ENCODE assay signal across 1 cellular context in the genomic region with DNA sequence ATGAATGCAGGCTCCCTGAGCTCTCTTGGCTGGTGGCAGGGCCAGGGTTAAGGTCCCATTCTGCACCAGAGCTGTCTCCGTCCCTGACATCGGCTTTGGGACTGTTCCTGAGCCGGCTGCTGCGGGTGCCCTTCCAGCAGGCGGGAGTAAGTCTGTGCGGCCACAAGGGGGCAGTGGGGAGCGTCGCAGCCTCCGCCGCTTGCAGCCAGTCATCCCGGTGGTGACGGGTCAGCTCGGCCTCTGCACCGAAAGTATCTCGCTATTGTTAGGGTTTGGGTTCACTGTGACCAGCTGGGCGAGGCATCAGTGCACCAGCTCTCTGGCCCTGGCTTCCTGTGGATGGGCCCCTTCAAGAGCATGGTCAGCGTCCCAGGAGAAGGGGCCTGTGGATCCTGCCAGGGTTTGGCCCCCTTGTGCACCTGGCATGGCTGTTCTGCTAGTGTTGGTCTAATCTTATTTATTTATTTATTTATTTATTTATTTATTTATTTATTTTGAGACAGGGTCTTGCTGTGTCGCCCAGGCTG.
TF ChIP-seq lines count a peak whose summit lies in the region.

No MANE protein-coding gene starts in this region.

TF ChIP-seq in K562, 482 proteins besides CTCF, POLR2A, EP300 and RAD21 (continued from another document and continues in another):
- no peak for TF ChIP-seq ARHGAP35 (IDR thresholded peaks at IDR 0.05; ENCODE audit: partially characterized antibody)
- TF ChIP-seq, protein P1, sequence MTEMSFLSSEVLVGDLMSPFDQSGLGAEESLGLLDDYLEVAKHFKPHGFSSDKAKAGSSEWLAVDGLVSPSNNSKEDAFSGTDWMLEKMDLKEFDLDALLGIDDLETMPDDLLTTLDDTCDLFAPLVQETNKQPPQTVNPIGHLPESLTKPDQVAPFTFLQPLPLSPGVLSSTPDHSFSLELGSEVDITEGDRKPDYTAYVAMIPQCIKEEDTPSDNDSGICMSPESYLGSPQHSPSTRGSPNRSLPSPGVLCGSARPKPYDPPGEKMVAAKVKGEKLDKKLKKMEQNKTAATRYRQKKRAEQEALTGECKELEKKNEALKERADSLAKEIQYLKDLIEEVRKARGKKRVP (CRISPR knock-in tag; IDR thresholded peaks at IDR 0.05): no peak
- peak; percentile 48 for TF ChIP-seq FIP1L1 (IDR thresholded peaks at IDR 0.05; ENCODE audit: low read depth, low read length, poor library complexity, severe bottlenecking)
- TF ChIP-seq TAF7 (tag; IDR thresholded peaks at IDR 0.05): no peak
- no peak for TF ChIP-seq POLR2H (tag; IDR thresholded peaks at IDR 0.05; ENCODE audit: low read depth)
- TF ChIP-seq NR2F6 (CRISPR knock-in tag; IDR thresholded peaks at IDR 0.05): no peak
- TF ChIP-seq ZNF133 (CRISPR knock-in tag; IDR thresholded peaks at IDR 0.05): no peak
- no peak for TF ChIP-seq BRCA1 (IDR thresholded peaks at IDR 0.05)
- no peak for TF ChIP-seq BRCA1 (CRISPR knock-in tag; IDR thresholded peaks at IDR 0.05)
- no peak for TF ChIP-seq TEAD1 (CRISPR knock-in tag; IDR thresholded peaks at IDR 0.05)
- no peak for TF ChIP-seq MTA2 (IDR thresholded peaks at IDR 0.05; ENCODE audit: low read depth)
- TF ChIP-seq YY1 (IDR thresholded peaks at IDR 0.05; ENCODE audit: borderline replicate concordance in 1 of 3, control insufficient read depth in 1 of 3, extremely low read depth in 1 of 3, insufficient read depth in 3 of 3, insufficient read length in 1 of 3, insufficient replicate concordance in 2 of 3, low read depth in 1 of 3, low read length in 2 of 3): peak in 1 of 3 experiments; percentile 52
- no peak for TF ChIP-seq HMGN3 (IDR thresholded peaks at IDR 0.05; ENCODE audit: borderline replicate concordance, extremely low read depth, insufficient read length, low read depth, low read length)
- TF ChIP-seq, protein P2, sequence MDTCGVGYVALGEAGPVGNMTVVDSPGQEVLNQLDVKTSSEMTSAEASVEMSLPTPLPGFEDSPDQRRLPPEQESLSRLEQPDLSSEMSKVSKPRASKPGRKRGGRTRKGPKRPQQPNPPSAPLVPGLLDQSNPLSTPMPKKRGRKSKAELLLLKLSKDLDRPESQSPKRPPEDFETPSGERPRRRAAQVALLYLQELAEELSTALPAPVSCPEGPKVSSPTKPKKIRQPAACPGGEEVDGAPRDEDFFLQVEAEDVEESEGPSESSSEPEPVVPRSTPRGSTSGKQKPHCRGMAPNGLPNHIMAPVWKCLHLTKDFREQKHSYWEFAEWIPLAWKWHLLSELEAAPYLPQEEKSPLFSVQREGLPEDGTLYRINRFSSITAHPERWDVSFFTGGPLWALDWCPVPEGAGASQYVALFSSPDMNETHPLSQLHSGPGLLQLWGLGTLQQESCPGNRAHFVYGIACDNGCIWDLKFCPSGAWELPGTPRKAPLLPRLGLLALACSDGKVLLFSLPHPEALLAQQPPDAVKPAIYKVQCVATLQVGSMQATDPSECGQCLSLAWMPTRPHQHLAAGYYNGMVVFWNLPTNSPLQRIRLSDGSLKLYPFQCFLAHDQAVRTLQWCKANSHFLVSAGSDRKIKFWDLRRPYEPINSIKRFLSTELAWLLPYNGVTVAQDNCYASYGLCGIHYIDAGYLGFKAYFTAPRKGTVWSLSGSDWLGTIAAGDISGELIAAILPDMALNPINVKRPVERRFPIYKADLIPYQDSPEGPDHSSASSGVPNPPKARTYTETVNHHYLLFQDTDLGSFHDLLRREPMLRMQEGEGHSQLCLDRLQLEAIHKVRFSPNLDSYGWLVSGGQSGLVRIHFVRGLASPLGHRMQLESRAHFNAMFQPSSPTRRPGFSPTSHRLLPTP (IDR thresholded peaks at IDR 0.05; ENCODE audit: borderline replicate concordance, extremely low read depth, insufficient read length): no peak
- peak in 1 of 2 experiments; percentile 62; a peak in 1 of 4 replicates for TF ChIP-seq RCOR1 (IDR thresholded peaks at IDR 0.05; ENCODE audit: borderline replicate concordance in 1 of 2, low read depth in 2 of 2, low read length in 2 of 2)
- TF ChIP-seq RFX1 (IDR thresholded peaks at IDR 0.05): no peak
- no peak for TF ChIP-seq HNRNPUL1 (IDR thresholded peaks at IDR 0.05; ENCODE audit: low read length)
- no peak for TF ChIP-seq MCM5 (IDR thresholded peaks at IDR 0.05; ENCODE audit: low read depth)
- peak; percentile 72 for TF ChIP-seq MYNN (IDR thresholded peaks at IDR 0.05)
- TF ChIP-seq MYNN (CRISPR knock-in tag; IDR thresholded peaks at IDR 0.05): no peak
- TF ChIP-seq RB1 (IDR thresholded peaks at IDR 0.05; ENCODE audit: low read depth): peak; percentile 89; the same call in 1 of the 2 replicates
- TF ChIP-seq ZNF696 (CRISPR knock-in tag; conservative IDR thresholded peaks at IDR 0.05): no peak
- TF ChIP-seq, protein P3, sequence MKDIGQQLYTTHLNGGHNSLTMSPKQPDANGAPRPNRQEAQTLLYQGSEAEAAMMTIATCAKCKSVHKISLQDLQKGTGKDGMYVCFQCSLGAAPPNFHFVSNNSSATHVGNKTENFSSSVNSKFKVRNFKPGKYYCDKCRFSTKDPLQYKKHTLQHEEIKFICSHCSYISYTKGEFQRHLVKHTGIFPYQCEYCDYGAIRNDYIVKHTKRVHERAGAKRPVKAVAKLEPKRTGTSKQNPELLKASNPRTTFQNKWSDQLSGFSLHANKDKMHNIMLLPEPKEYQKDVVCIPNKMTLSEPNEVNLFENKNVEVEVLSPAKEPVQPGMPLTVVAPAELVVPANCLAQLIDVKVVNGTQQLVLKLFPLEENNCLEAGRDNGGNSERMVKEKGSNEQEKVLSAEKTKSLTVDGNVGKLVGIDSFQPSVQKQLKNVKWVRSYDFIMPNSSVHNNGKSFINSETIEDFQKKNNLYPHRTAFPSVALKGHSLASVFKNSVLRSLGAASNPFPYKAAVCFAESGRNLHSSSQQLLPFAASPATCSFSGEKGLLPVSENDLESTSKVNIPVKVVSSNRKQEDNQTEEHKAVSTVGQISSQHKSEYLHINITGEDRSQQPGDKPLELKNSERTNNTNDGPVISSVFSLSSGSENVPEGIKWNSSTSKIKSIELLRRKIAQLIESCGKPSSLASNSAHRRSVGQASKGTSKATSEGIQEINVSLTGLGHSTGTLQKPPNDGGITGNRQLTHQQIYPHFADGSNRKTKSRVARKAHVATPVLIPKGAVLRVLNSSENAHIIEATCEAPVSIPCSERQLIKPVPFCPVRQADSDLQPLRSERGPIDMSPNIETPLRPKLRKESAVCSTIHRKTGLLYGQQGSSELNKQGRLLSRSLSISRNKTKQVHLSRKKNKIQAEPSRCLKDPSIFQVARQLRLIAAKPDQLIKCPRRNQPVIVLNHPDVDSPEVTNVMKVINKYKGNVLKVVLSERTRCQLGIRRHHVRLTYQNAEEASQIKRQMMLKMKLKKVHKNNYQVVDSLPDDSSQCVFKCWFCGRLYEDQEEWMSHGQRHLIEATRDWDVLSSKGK (CRISPR knock-in tag; IDR thresholded peaks at IDR 0.05): no peak
- TF ChIP-seq, protein P4, sequence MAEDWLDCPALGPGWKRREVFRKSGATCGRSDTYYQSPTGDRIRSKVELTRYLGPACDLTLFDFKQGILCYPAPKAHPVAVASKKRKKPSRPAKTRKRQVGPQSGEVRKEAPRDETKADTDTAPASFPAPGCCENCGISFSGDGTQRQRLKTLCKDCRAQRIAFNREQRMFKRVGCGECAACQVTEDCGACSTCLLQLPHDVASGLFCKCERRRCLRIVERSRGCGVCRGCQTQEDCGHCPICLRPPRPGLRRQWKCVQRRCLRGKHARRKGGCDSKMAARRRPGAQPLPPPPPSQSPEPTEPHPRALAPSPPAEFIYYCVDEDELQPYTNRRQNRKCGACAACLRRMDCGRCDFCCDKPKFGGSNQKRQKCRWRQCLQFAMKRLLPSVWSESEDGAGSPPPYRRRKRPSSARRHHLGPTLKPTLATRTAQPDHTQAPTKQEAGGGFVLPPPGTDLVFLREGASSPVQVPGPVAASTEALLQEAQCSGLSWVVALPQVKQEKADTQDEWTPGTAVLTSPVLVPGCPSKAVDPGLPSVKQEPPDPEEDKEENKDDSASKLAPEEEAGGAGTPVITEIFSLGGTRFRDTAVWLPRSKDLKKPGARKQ (CRISPR knock-in tag; IDR thresholded peaks at IDR 0.05): no peak
- TF ChIP-seq, protein P5, sequence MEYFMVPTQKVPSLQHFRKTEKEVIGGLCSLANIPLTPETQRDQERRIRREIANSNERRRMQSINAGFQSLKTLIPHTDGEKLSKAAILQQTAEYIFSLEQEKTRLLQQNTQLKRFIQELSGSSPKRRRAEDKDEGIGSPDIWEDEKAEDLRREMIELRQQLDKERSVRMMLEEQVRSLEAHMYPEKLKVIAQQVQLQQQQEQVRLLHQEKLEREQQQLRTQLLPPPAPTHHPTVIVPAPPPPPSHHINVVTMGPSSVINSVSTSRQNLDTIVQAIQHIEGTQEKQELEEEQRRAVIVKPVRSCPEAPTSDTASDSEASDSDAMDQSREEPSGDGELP (CRISPR knock-in tag; IDR thresholded peaks at IDR 0.05; ENCODE audit: borderline replicate concordance): peak; percentile 71; the same call in 1 of the 2 replicates
- no peak for TF ChIP-seq RBM25 (IDR thresholded peaks at IDR 0.05; ENCODE audit: low read depth, low read length, severe bottlenecking)
- TF ChIP-seq, protein P6, sequence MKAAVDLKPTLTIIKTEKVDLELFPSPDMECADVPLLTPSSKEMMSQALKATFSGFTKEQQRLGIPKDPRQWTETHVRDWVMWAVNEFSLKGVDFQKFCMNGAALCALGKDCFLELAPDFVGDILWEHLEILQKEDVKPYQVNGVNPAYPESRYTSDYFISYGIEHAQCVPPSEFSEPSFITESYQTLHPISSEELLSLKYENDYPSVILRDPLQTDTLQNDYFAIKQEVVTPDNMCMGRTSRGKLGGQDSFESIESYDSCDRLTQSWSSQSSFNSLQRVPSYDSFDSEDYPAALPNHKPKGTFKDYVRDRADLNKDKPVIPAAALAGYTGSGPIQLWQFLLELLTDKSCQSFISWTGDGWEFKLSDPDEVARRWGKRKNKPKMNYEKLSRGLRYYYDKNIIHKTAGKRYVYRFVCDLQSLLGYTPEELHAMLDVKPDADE (conservative IDR thresholded peaks at IDR 0.05; ENCODE audit: control insufficient read depth, low read depth, low read length): 0 out of 2 replicates have a peak, but pooled peaks have one; percentile 43
- no peak for TF ChIP-seq ZNF785 (CRISPR knock-in tag; IDR thresholded peaks at IDR 0.05)
- no peak for TF ChIP-seq SIRT6 (IDR thresholded peaks at IDR 0.05; ENCODE audit: low read depth, low read length)
- TF ChIP-seq, protein P7, sequence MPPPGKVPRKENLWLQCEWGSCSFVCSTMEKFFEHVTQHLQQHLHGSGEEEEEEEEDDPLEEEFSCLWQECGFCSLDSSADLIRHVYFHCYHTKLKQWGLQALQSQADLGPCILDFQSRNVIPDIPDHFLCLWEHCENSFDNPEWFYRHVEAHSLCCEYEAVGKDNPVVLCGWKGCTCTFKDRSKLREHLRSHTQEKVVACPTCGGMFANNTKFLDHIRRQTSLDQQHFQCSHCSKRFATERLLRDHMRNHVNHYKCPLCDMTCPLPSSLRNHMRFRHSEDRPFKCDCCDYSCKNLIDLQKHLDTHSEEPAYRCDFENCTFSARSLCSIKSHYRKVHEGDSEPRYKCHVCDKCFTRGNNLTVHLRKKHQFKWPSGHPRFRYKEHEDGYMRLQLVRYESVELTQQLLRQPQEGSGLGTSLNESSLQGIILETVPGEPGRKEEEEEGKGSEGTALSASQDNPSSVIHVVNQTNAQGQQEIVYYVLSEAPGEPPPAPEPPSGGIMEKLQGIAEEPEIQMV (tag; conservative IDR thresholded peaks at IDR 0.05; ENCODE audit: low read depth): no peak
- TF ChIP-seq SOX6 (IDR thresholded peaks at IDR 0.05): 0 out of 2 replicates have a peak, but pooled peaks have one; percentile 18
- TF ChIP-seq, protein P8, sequence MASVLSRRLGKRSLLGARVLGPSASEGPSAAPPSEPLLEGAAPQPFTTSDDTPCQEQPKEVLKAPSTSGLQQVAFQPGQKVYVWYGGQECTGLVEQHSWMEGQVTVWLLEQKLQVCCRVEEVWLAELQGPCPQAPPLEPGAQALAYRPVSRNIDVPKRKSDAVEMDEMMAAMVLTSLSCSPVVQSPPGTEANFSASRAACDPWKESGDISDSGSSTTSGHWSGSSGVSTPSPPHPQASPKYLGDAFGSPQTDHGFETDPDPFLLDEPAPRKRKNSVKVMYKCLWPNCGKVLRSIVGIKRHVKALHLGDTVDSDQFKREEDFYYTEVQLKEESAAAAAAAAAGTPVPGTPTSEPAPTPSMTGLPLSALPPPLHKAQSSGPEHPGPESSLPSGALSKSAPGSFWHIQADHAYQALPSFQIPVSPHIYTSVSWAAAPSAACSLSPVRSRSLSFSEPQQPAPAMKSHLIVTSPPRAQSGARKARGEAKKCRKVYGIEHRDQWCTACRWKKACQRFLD (CRISPR knock-in tag; IDR thresholded peaks at IDR 0.05): no peak
- no peak for TF ChIP-seq LARP7 (IDR thresholded peaks at IDR 0.05)
- TF ChIP-seq STAG1 (CRISPR knock-in tag; IDR thresholded peaks at IDR 0.05; ENCODE audit: borderline replicate concordance): peak; percentile 62; the same call in 1 of the 2 replicates
- TF ChIP-seq ZNF24 (IDR thresholded peaks at IDR 0.05): peak; percentile 58; the same call in 1 of the 2 replicates
- TF ChIP-seq HSF4 (CRISPR knock-in tag; IDR thresholded peaks at IDR 0.05; ENCODE audit: borderline replicate concordance): no peak
- no peak for TF ChIP-seq HMG20A (CRISPR knock-in tag; conservative IDR thresholded peaks at IDR 0.05)
- no peak for TF ChIP-seq MCM3 (IDR thresholded peaks at IDR 0.05)
- TF ChIP-seq PML (IDR thresholded peaks at IDR 0.05; ENCODE audit: low read length): no peak
- no peak for TF ChIP-seq SIX5 (IDR thresholded peaks at IDR 0.05; ENCODE audit: borderline replicate concordance in 1 of 2, insufficient read depth in 1 of 2, low read depth in 1 of 2, low read length in 2 of 2)
- TF ChIP-seq ZBTB7A (IDR thresholded peaks at IDR 0.05; ENCODE audit: borderline replicate concordance, control insufficient read depth, low read depth, low read length): peak; percentile 18; the same call in 1 of the 2 replicates
- TF ChIP-seq, protein P9, sequence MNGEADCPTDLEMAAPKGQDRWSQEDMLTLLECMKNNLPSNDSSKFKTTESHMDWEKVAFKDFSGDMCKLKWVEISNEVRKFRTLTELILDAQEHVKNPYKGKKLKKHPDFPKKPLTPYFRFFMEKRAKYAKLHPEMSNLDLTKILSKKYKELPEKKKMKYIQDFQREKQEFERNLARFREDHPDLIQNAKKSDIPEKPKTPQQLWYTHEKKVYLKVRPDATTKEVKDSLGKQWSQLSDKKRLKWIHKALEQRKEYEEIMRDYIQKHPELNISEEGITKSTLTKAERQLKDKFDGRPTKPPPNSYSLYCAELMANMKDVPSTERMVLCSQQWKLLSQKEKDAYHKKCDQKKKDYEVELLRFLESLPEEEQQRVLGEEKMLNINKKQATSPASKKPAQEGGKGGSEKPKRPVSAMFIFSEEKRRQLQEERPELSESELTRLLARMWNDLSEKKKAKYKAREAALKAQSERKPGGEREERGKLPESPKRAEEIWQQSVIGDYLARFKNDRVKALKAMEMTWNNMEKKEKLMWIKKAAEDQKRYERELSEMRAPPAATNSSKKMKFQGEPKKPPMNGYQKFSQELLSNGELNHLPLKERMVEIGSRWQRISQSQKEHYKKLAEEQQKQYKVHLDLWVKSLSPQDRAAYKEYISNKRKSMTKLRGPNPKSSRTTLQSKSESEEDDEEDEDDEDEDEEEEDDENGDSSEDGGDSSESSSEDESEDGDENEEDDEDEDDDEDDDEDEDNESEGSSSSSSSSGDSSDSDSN (IDR thresholded peaks at IDR 0.05; ENCODE audit: borderline replicate concordance in 1 of 2, low read depth in 2 of 2, low read length in 2 of 2): no peak
- TF ChIP-seq THRAP3 (IDR thresholded peaks at IDR 0.05; ENCODE audit: borderline replicate concordance): no peak
- TF ChIP-seq HNRNPK (IDR thresholded peaks at IDR 0.05; ENCODE audit: low read depth, low read length, poor library complexity, severe bottlenecking): no peak
- TF ChIP-seq CC2D1A (IDR thresholded peaks at IDR 0.05): peak; percentile 30; the same call in 1 of the 2 replicates
